17 cellular contexts compared by ENCODE assay signal in genomic region chr6:137738197-137738596, GRCh38.
DNase-seq lines count a peak whose midpoint lies in the region; ATAC-seq, FAIRE-seq and TF ChIP-seq lines count a peak whose summit lies in the region.
"Had no signal": no experiment of that assay in that cellular context is flagged by ENCODE, and none has a peak within 500 bp of the region (broad histone marks: within the 10 kb centered on the region; RNA-seq: fewer than 3 reads in every experiment).

No MANE protein-coding gene starts in this region.

- POLR2A ChIA-PET in A549 (lab: Yijun Ruan, JAX) = no interaction called here

- 17% methylated on average over 4 of the region's 4 CpGs for WGBS in A549 (ENCODE audit: missing lambda C conversion rate)
- WGBS in adrenal gland, 4 donors = 42 to 51% (median 49%) methylated on average over 4 of the region's 4 CpGs
- 72% methylated on average over 4 of the region's 4 CpGs for WGBS in hepatocyte (ENCODE audit: low lambda C conversion rate, missing lambda C conversion rate)

- no peak for FAIRE-seq in A549 (lab: Jason Lieb, UNC)
- peak; percentile 78 for FAIRE-seq in GM12892 (lab: Jason Lieb, UNC)

- no peak overlapping the region for H2AFZ ChIP-seq in hepatocyte

- H3K4me1 ChIP-seq in A549 (peaks cover 6% of the 10 kb centered on the region; the same call in 2 of the 3 replicates), adrenal gland (replicated peaks in 1 of 2) (peaks cover 0 to 26% of the 10 kb centered on the region in 2 donors), hepatocyte (ENCODE audit: insufficient read depth) (peaks cover 3% of the 10 kb centered on the region)
- H3K4me1 ChIP-seq: esophagus squamous epithelium, SJSA1, vagina had no signal

- intact Hi-C loops in adrenal gland (cut with DNase I) = no loop called here

- TF ChIP-seq RAD21 in A549 (conservative IDR thresholded peaks at IDR 0.05 in 1 of 2, IDR thresholded peaks at IDR 0.05 in 1 of 2) = no peak

- H3K4me2 ChIP-seq in A549 (peak overlapping the region; percentile 31; the same call in 1 of the 3 replicates), hepatocyte (no peak overlapping the region)

- H3K9me3 ChIP-seq in A549 (no peaks in the 10 kb centered on the region), adrenal gland (replicated peaks in 1 of 3) (no peaks in the 10 kb centered on the region), hepatocyte (ENCODE audit: low read depth) (no peaks in the 10 kb centered on the region)
- H3K9me3 ChIP-seq: esophagus squamous epithelium, SJSA1, vagina had no signal

- ATAC-seq in A549 = peak; percentile 34 to 37; a peak in 3 of 6 replicates
- no peak for ATAC-seq in GM18517 (IDR thresholded peaks at IDR 0.05; ENCODE audit: unreplicated experiment)
- ATAC-seq in GM19467 (IDR thresholded peaks at IDR 0.05; ENCODE audit: unreplicated experiment) = no peak
- ATAC-seq: left lobe of liver had no signal

- H4K20me1 ChIP-seq in hepatocyte (ENCODE audit: insufficient read depth, poor library complexity, severe bottlenecking) = no peaks in the 10 kb centered on the region

- H3K4me3 ChIP-seq in A549 = no peak overlapping the region
- no peak overlapping the region for H3K4me3 ChIP-seq in adrenal gland
- H3K4me3 ChIP-seq in hepatocyte = no peak overlapping the region
- H3K4me3 ChIP-seq: esophagus squamous epithelium, SJSA1, vagina had no signal

- H3K27ac ChIP-seq in A549 (peak overlapping the region in 1 of 2 experiments; percentile 40; a peak in 1 of 6 replicates), adrenal gland (peak overlapping the region in 1 of 5 donors; percentile 50), hepatocyte (peak overlapping the region; percentile 28)
- H3K27ac ChIP-seq: esophagus squamous epithelium, SJSA1, vagina had no signal

- peak in 1 of 2 experiments; percentile 34 for DNase-seq in A549 (ENCODE audit: low read depth in 1 of 2, low spot score in 1 of 2)
- DNase-seq in GM12892 (ENCODE audit: insufficient read length) = no peak
- DNase-seq in adrenal gland = peak in 5 of 7 donors; percentile 31 to 57 (median 43)
- peak; percentile 40 for DNase-seq in hepatocyte (ENCODE audit: low spot score)
- DNase-seq in AML-193 (lab: John Stamatoyannopoulos, UW) = no peak
- DNase-seq in NCI-H1436 (lab: John Stamatoyannopoulos, UW) = no peak
- DNase-seq: C1 segment of cervical spinal cord, cerebellar nuclear complex, esophagus squamous epithelium, natural killer cell, NCI-H1105, NCI-H524 had no signal

- TF ChIP-seq POLR2A in A549 (IDR thresholded peaks at IDR 0.05; ENCODE audit: low read length) (no peak), GM12892 (IDR thresholded peaks at IDR 0.05; ENCODE audit: low read depth, low read length) (no peak), adrenal gland (IDR thresholded peaks at IDR 0.05) (no peak)

- TF ChIP-seq EP300 in A549 (IDR thresholded peaks at IDR 0.05) = peak in 1 of 2 experiments; percentile 30; a peak in 1 of 5 replicates

- H3K79me2 ChIP-seq in hepatocyte = no peaks in the 10 kb centered on the region

- H3K27me3 ChIP-seq in adrenal gland = no peaks in the 10 kb centered on the region
- H3K27me3 ChIP-seq in hepatocyte = no peaks in the 10 kb centered on the region
- H3K27me3 ChIP-seq: esophagus squamous epithelium, SJSA1, vagina had no signal

- H3K36me3 ChIP-seq in adrenal gland (replicated peaks in 1 of 2) = no peaks in the 10 kb centered on the region
- H3K36me3 ChIP-seq in hepatocyte (replicated peaks; ENCODE audit: insufficient read depth, low read depth) = no peaks in the 10 kb centered on the region
- H3K36me3 ChIP-seq: esophagus squamous epithelium, SJSA1, vagina had no signal

- CTCF ChIA-PET in A549 (lab: Yijun Ruan, JAX) = no interaction called here

- TF ChIP-seq CTCF in A549 (IDR thresholded peaks at IDR 0.05) (no peak), adrenal gland (IDR thresholded peaks at IDR 0.05) (no peak), hepatocyte (IDR thresholded peaks at IDR 0.05; ENCODE audit: poor library complexity) (no peak)

- H3K9me2 ChIP-seq in hepatocyte (replicated peaks; ENCODE audit: insufficient read depth) = no peaks in the 10 kb centered on the region

TF ChIP-seq in A549, 52 proteins besides CTCF, POLR2A, EP300 and RAD21:
- TF ChIP-seq NFE2L2 (conservative IDR thresholded peaks at IDR 0.05; ENCODE audit: low read length) (no peak), CHD2 (IDR thresholded peaks at IDR 0.05; ENCODE audit: low read length, partially characterized antibody) (no peak), POLR2AphosphoS2 (conservative IDR thresholded peaks at IDR 0.05; ENCODE audit: low read length) (no peak), HOXB5 (CRISPR knock-in tag; IDR thresholded peaks at IDR 0.05) (no peak), USF2 (IDR thresholded peaks at IDR 0.05) (no peak), EHMT2 (IDR thresholded peaks at IDR 0.05; ENCODE audit: low read depth) (no peak), NR3C1 (IDR thresholded peaks at IDR 0.05) (no peak), ZSCAN20 (CRISPR knock-in tag; IDR thresholded peaks at IDR 0.05) (no peak)
TF ChIP-seq in A549: peak in this region for 0.

Comparison
In these comparisons a context has a peak if more than half of its experiments do, and no peak if none do; other contexts are left out.
1. ATAC-seq: peak in A549 (2 of 2); none in GM18517 (single experiment) and GM19467 (single experiment).
2. DNase-seq: peak in adrenal gland (5 of 7) and hepatocyte (single experiment); none in GM12892 (single experiment), AML-193 (0 of 2) and NCI-H1436 (single experiment).